Comparison of ENCODE assay signal across 12 cellular contexts in genomic region chr1:28392027-28392652, GRCh38. TPM values are rescaled to one million over a fixed set of nuclear protein-coding genes. Genes with fewer than 3 reads are reported as not detected.
DNase-seq lines count a peak whose midpoint lies in the region; ATAC-seq and TF ChIP-seq lines count a peak whose summit lies in the region.
"Had no signal": no experiment of that assay in that cellular context is flagged by ENCODE, and none has a peak within 500 bp of the region (broad histone marks: within the 10 kb centered on the region; RNA-seq: fewer than 3 reads in every experiment).

No MANE protein-coding gene starts in this region.

- no peak overlapping the region for H3K9ac ChIP-seq in MM.1S (ENCODE audit: low read length)

- H3K9me2 ChIP-seq in MM.1S (replicated peaks; ENCODE audit: insufficient read depth, low read length): no peaks in the 10 kb centered on the region

- peaks cover 2% of the 10 kb centered on the region; the same call in 1 of the 2 replicates for H3K4me1 Mint-ChIP-seq in WTC11

- peak overlapping the region; percentile 92 for H3K27ac Mint-ChIP-seq in WTC11

- peaks cover 9% of the 10 kb centered on the region; the same call in 1 of the 2 replicates for H3K36me3 Mint-ChIP-seq in WTC11

- no peak overlapping the region for H2AFZ ChIP-seq in MM.1S (ENCODE audit: low read length)

- peaks cover 28% of the 10 kb centered on the region for H3K79me2 ChIP-seq in MM.1S (ENCODE audit: low read length)

- POLR2A ChIA-PET in WTC11 (lab: Charles Lee): no interaction called here

- DNase-seq in AG08395 (ENCODE audit: low spot score) (peak; percentile 76), HS-5 (ENCODE audit: low read depth) (peak; percentile 78), WTC11 (ENCODE audit: low spot score) (no peak), iris pigment epithelial cell (ENCODE audit: low read depth) (peak; percentile 97), MM.1S (no peak)
- DNase-seq: activated T-cell treated with anti-CD3 and anti-CD28 coated beads, Interleukin-2, amount 50 U/mL, for 1 hour; immature natural killer cell; NCI-H2029; retina had no signal

- no peaks in the 10 kb centered on the region for H3K36me3 ChIP-seq in MM.1S (replicated peaks; ENCODE audit: insufficient read depth, low read length)

- H4K20me1 ChIP-seq in MM.1S (ENCODE audit: insufficient read depth, low read length): no peaks in the 10 kb centered on the region

- H3K27me3 ChIP-seq in MM.1S (replicated peaks; ENCODE audit: insufficient read depth, low read length): no peaks in the 10 kb centered on the region

- TF ChIP-seq CTCF in WTC11 (IDR thresholded peaks at IDR 0.05): no peak
- no peak for TF ChIP-seq CTCF in MM.1S (IDR thresholded peaks at IDR 0.05; ENCODE audit: low read length)

- H3K4me3 ChIP-seq in MM.1S (ENCODE audit: low read length): no peak overlapping the region

- no peaks in the 10 kb centered on the region for H3K9me3 ChIP-seq in MM.1S (replicated peaks; ENCODE audit: insufficient read depth, low read length)

- ATAC-seq in WTC11 (no peak), GM19328 (IDR thresholded peaks at IDR 0.05; ENCODE audit: unreplicated experiment) (no peak), HG03354 (IDR thresholded peaks at IDR 0.05; ENCODE audit: poor library complexity, severe bottlenecking, unreplicated experiment) (no peak), GM21515 (IDR thresholded peaks at IDR 0.05; ENCODE audit: unreplicated experiment) (no peak)

- CTCF ChIA-PET in WTC11 (lab: Charles Lee): interaction anchor here (0.6 kb wide), 1 partner anchor 211 kb away, joined by 4 read pairs; no protein-coding TSS in a partner anchor

- no peak overlapping the region for H3K27ac ChIP-seq in MM.1S (ENCODE audit: low read length)

- H3K4me3 Mint-ChIP-seq in WTC11: no peak overlapping the region
- H3K4me3 Mint-ChIP-seq: immature natural killer cell had no signal

- no peaks in the 10 kb centered on the region for H3K9me3 Mint-ChIP-seq in WTC11
- H3K9me3 Mint-ChIP-seq: immature natural killer cell had no signal

- no peak overlapping the region for H3K4me2 ChIP-seq in MM.1S (ENCODE audit: low read depth, low read length)

- H3K27me3 Mint-ChIP-seq in WTC11 (ENCODE audit: low read depth): no peaks in the 10 kb centered on the region

- no peaks in the 10 kb centered on the region for H3K4me1 ChIP-seq in MM.1S (ENCODE audit: low read length)

- no peaks in the 10 kb centered on the region for H3F3A ChIP-seq in MM.1S (ENCODE audit: insufficient read depth, low read length)

TF ChIP-seq in WTC11, 78 proteins besides CTCF, POLR2A, EP300 and RAD21:
- TF ChIP-seq MXD4 (CRISPR knock-in tag; IDR thresholded peaks at IDR 0.05; ENCODE audit: borderline replicate concordance): no peak
- no peak for TF ChIP-seq RORB (CRISPR knock-in tag; IDR thresholded peaks at IDR 0.05)
- TF ChIP-seq ESRRA (CRISPR knock-in tag; IDR thresholded peaks at IDR 0.05; ENCODE audit: borderline replicate concordance): no peak
- no peak for TF ChIP-seq SMAD4 (CRISPR knock-in tag; IDR thresholded peaks at IDR 0.05)
- TF ChIP-seq, protein P1, sequence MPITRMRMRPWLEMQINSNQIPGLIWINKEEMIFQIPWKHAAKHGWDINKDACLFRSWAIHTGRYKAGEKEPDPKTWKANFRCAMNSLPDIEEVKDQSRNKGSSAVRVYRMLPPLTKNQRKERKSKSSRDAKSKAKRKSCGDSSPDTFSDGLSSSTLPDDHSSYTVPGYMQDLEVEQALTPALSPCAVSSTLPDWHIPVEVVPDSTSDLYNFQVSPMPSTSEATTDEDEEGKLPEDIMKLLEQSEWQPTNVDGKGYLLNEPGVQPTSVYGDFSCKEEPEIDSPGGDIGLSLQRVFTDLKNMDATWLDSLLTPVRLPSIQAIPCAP (CRISPR knock-in tag; IDR thresholded peaks at IDR 0.05): no peak
- TF ChIP-seq E2F1 (CRISPR knock-in tag; IDR thresholded peaks at IDR 0.05): no peak
- TF ChIP-seq ZBTB21 (CRISPR knock-in tag; IDR thresholded peaks at IDR 0.05; ENCODE audit: borderline replicate concordance): no peak
- no peak for TF ChIP-seq ATF1 (CRISPR knock-in tag; IDR thresholded peaks at IDR 0.05)
- no peak for TF ChIP-seq ETV6 (CRISPR knock-in tag; IDR thresholded peaks at IDR 0.05)
- no peak for TF ChIP-seq SMAD3 (CRISPR knock-in tag; IDR thresholded peaks at IDR 0.05; ENCODE audit: borderline replicate concordance)
- no peak for TF ChIP-seq JUN (CRISPR knock-in tag; IDR thresholded peaks at IDR 0.05)
- TF ChIP-seq SP1 (CRISPR knock-in tag; conservative IDR thresholded peaks at IDR 0.05): no peak
- TF ChIP-seq, protein P2, sequence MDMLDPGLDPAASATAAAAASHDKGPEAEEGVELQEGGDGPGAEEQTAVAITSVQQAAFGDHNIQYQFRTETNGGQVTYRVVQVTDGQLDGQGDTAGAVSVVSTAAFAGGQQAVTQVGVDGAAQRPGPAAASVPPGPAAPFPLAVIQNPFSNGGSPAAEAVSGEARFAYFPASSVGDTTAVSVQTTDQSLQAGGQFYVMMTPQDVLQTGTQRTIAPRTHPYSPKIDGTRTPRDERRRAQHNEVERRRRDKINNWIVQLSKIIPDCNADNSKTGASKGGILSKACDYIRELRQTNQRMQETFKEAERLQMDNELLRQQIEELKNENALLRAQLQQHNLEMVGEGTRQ (CRISPR knock-in tag; IDR thresholded peaks at IDR 0.05): no peak

RNA-seq across cellular contexts. Expression of gene PHACTR4, which starts 22.6 kb away (rescaled TPM):
- total RNA-seq in WTC11 (2021): 49.2 to 52.9 TPM (median 50.9 TPM) in 3 replicates

Comparison
In these comparisons a context has a peak if more than half of its experiments do, and no peak if none do; other contexts are left out.
1. DNase-seq: peak in AG08395 (single experiment), HS-5 (single experiment) and iris pigment epithelial cell (single experiment); none in WTC11 (single experiment) and MM.1S (single experiment).